In the genomic region with DNA sequence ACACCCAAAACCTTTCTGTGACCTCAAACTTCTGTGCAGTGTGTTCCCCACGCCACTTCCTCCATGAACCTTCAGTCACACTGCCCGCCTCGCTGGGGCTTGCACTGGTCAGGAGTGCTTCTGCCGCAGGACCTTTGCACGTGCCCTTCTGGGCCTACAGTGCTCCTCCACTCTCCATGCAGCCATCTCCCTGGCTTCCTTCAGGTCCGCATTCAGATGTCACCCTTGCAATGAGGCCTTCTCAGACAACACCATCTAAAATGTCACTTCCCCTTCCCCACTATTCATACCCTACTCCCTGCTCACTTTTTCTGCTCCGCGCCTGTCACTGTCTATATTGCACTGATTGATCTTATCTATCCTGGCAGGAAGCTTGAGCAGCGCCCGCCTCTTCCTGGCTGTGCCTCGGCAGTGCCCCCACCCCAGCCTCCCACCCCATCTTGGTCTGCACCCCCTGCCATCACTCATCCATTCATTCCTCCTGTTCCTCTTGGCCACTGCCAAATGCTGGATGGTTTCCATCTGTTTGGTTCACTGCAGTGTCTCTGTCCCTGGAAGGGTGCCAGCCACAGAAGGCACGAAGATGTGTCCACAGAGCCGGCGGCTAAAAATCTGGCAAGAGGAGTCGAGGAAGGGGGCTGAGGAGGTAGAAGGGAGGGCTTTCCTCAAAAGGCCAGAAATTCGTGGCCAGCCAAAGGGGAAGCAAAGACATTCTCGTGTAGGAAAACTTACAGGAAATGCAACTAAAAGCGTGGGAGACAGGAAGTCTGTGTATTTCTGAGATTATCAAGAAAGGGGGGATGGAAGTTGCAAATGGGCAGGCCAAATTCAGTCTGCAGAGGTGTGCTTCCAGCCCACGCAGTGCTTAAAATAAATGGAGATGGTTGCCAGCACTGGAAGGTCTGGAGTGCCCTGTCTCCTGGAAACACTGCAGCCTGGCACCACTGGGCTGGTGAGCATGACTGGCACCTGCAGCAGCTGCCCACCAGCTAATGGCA, we compare ENCODE assay signal across 8 cellular contexts. TPM values are rescaled to one million over a fixed set of nuclear protein-coding genes. Genes with fewer than 3 reads are reported as not detected.
DNase-seq lines count a peak whose midpoint lies in the region; ATAC-seq and TF ChIP-seq lines count a peak whose summit lies in the region.

No MANE protein-coding gene starts in this region.

- peak; percentile 59 for ATAC-seq in upper lobe of right lung
- no peak for ATAC-seq in HG03439 (IDR thresholded peaks at IDR 0.05; ENCODE audit: unreplicated experiment)

- H3K9me3 ChIP-seq in mucosa of rectum (ENCODE audit: control insufficient read depth in 2 of 2, low read length in 2 of 2) (no peaks in the 10 kb centered on the region), upper lobe of right lung (no peaks in the 10 kb centered on the region)

- peaks cover 9 to 12% of the 10 kb centered on the region in 2 donors for H3K4me1 ChIP-seq in mucosa of rectum (ENCODE audit: control insufficient read depth in 2 of 2, insufficient read depth in 2 of 2, low read length in 2 of 2)
- peaks cover 32% of the 10 kb centered on the region for H3K4me1 ChIP-seq in upper lobe of right lung

- no peak overlapping the region for H3K9ac ChIP-seq in mucosa of rectum (ENCODE audit: low read depth in 1 of 2, low read length in 2 of 2)

- H3K4me1 Mint-ChIP-seq in T-helper 2 cell treated with Interferon-gamma antibody and Interleukin-4, amounts not matched to agents 5 μg/mL and 100 μg/mL, for 36 hours (ENCODE audit: low read depth): peaks cover 57% of the 10 kb centered on the region

- H3K27ac ChIP-seq in mucosa of rectum (ENCODE audit: low read depth in 2 of 2, low read length in 2 of 2) (peak overlapping the region; percentile 11 to 35), upper lobe of right lung (peak overlapping the region; percentile 63)

- H3K4me3 ChIP-seq in choroid plexus epithelial cell (ENCODE audit: low read depth, low read length) (no peak overlapping the region), mucosa of rectum (ENCODE audit: low read length in 2 of 2) (no peak overlapping the region), upper lobe of right lung (no peak overlapping the region)

- H3K9me3 Mint-ChIP-seq in T-helper 2 cell treated with Interferon-gamma antibody and Interleukin-4, amounts not matched to agents 5 μg/mL and 100 μg/mL, for 36 hours: peaks cover 3% of the 10 kb centered on the region

- H3K27ac Mint-ChIP-seq in T-helper 2 cell treated with Interferon-gamma antibody and Interleukin-4, amounts not matched to agents 5 μg/mL and 100 μg/mL, for 36 hours: peak overlapping the region; percentile 77

- intact Hi-C loops in upper lobe of right lung (cut with DNase I): no loop called here

- H3K36me3 ChIP-seq in mucosa of rectum (ENCODE audit: control insufficient read depth in 2 of 2, insufficient read depth in 2 of 2, low read length in 2 of 2): no peaks in the 10 kb centered on the region
- H3K36me3 ChIP-seq in upper lobe of right lung: no peaks in the 10 kb centered on the region

- TF ChIP-seq CTCF in choroid plexus epithelial cell (conservative IDR thresholded peaks at IDR 0.05; ENCODE audit: low read depth, low read length): no peak
- TF ChIP-seq CTCF in upper lobe of right lung (IDR thresholded peaks at IDR 0.05): no peak

- DNase-seq in NCI-H2081 (lab: John Stamatoyannopoulos, UW) (peak; percentile 62 to 77), NCI-H2081 treated with DMSO at 0.1 percent for 48 hours (lab: John Stamatoyannopoulos, UW) (no peak), choroid plexus epithelial cell (ENCODE audit: low read depth) (peak; percentile 54), upper lobe of right lung (peak; percentile 68), NCI-H187 (lab: John Stamatoyannopoulos, UW) (no peak)
- no peak for DNase-seq in T-helper 2 cell treated with Interferon-gamma antibody and Interleukin-4, amounts not matched to agents 5 μg/mL and 100 μg/mL, for 36 hours (ENCODE audit: low spot score)

- H3K27me3 ChIP-seq in mucosa of rectum (ENCODE audit: control insufficient read depth in 2 of 2, insufficient read depth in 2 of 2, low read length in 2 of 2): no peaks in the 10 kb centered on the region
- no peaks in the 10 kb centered on the region for H3K27me3 ChIP-seq in upper lobe of right lung

- peak overlapping the region; percentile 59 for H3K4me3 Mint-ChIP-seq in T-helper 2 cell treated with Interferon-gamma antibody and Interleukin-4, amounts not matched to agents 5 μg/mL and 100 μg/mL, for 36 hours

- peaks cover 15% of the 10 kb centered on the region for H3K36me3 Mint-ChIP-seq in T-helper 2 cell treated with Interferon-gamma antibody and Interleukin-4, amounts not matched to agents 5 μg/mL and 100 μg/mL, for 36 hours (ENCODE audit: low read depth)

- no peaks in the 10 kb centered on the region for H3K27me3 Mint-ChIP-seq in T-helper 2 cell treated with Interferon-gamma antibody and Interleukin-4, amounts not matched to agents 5 μg/mL and 100 μg/mL, for 36 hours (ENCODE audit: low read depth)

RNA-seq across cellular contexts. Expression of a gene that starts 27.5 kb away (rescaled TPM):
- 7.2 TPM for total RNA-seq in upper lobe of right lung

Comparison
In these comparisons a context has a peak if more than half of its experiments do, and no peak if none do; other contexts are left out.
1. DNase-seq: peak in NCI-H2081 (2 of 2), choroid plexus epithelial cell (single experiment) and upper lobe of right lung (single experiment); none in NCI-H2081 treated with DMSO at 0.1 percent for 48 hours (single experiment), T-helper 2 cell treated with Interferon-gamma antibody and Interleukin-4, amounts not matched to agents 5 μg/mL and 100 μg/mL, for 36 hours (single experiment) and NCI-H187 (0 of 2).